ENCODE assay signal across 8 cellular contexts in genomic region chr18:80245781-80246655, GRCh38. TPM values are rescaled to one million over a fixed set of nuclear protein-coding genes. Genes with fewer than 3 reads are reported as not detected.
DNase-seq lines count a peak whose midpoint lies in the region; ATAC-seq, FAIRE-seq and TF ChIP-seq lines count a peak whose summit lies in the region.

No MANE protein-coding gene starts in this region.

- no peak for ATAC-seq in activated naive CD4-positive, alpha-beta T cell treated with anti-CD3 and anti-CD28 coated beads, Interleukin-2, amount 50 U/mL, for 72 hours
- no peak for ATAC-seq in activated naive CD8-positive, alpha-beta T cell treated with anti-CD3 and anti-CD28 coated beads, Interleukin-2, amount 10 ng/mL, durations not matched to agents 7 days and 5 days (ENCODE audit: low read depth)
- no peak for ATAC-seq in GM18517 (IDR thresholded peaks at IDR 0.05; ENCODE audit: unreplicated experiment)

- no peaks in the 10 kb centered on the region for H3K9me3 Mint-ChIP-seq in activated naive CD4-positive, alpha-beta T cell treated with anti-CD3 and anti-CD28 coated beads, Interleukin-2, amount 50 U/mL, for 24 hours
- H3K9me3 Mint-ChIP-seq in activated naive CD4-positive, alpha-beta T cell treated with anti-CD3 and anti-CD28 coated beads, Interleukin-2, amount 50 U/mL, for 72 hours, result no peaks in the 10 kb centered on the region
- no peaks in the 10 kb centered on the region for H3K9me3 Mint-ChIP-seq in activated naive CD8-positive, alpha-beta T cell treated with anti-CD3 and anti-CD28 coated beads, Interleukin-2, amount 10 ng/mL, durations not matched to agents 7 days and 5 days

- H3K4me1 Mint-ChIP-seq in activated naive CD4-positive, alpha-beta T cell treated with anti-CD3 and anti-CD28 coated beads, Interleukin-2, amount 50 U/mL, for 24 hours, result peaks cover 8% of the 10 kb centered on the region
- no peaks in the 10 kb centered on the region for H3K4me1 Mint-ChIP-seq in activated naive CD8-positive, alpha-beta T cell treated with anti-CD3 and anti-CD28 coated beads, Interleukin-2, amount 10 ng/mL, durations not matched to agents 7 days and 5 days

- H3K27ac Mint-ChIP-seq in activated naive CD4-positive, alpha-beta T cell treated with anti-CD3 and anti-CD28 coated beads, Interleukin-2, amount 50 U/mL, for 24 hours, result no peak overlapping the region
- no peak overlapping the region for H3K27ac Mint-ChIP-seq in activated naive CD4-positive, alpha-beta T cell treated with anti-CD3 and anti-CD28 coated beads, Interleukin-2, amount 50 U/mL, for 72 hours
- no peak overlapping the region for H3K27ac Mint-ChIP-seq in activated naive CD8-positive, alpha-beta T cell treated with anti-CD3 and anti-CD28 coated beads, Interleukin-2, amount 10 ng/mL, durations not matched to agents 7 days and 5 days

- no peak for DNase-seq in activated naive CD4-positive, alpha-beta T cell treated with anti-CD3 and anti-CD28 coated beads, Interleukin-2, amount 50 U/mL, for 72 hours (ENCODE audit: low spot score in 2 of 2)
- no peak for DNase-seq in activated naive CD8-positive, alpha-beta T cell treated with anti-CD3 and anti-CD28 coated beads, Interleukin-2, amount 10 ng/mL, durations not matched to agents 7 days and 5 days
- DNase-seq in kidney epithelial cell (ENCODE audit: low read depth), result no peak
- no peak for DNase-seq in tibial nerve (ENCODE audit: low spot score in 2 of 2)
- DNase-seq in GM20000 (ENCODE audit: low spot score), result no peak
- no peak for DNase-seq in frontal cortex (ENCODE audit: low spot score in 2 of 2)

- H3K4me3 ChIP-seq in kidney epithelial cell (ENCODE audit: low read depth, low read length) (peak overlapping the region; percentile 73), tibial nerve (peak overlapping the region; percentile 55 to 94 (median 70))

- peaks cover 24% of the 10 kb centered on the region for H3K27me3 Mint-ChIP-seq in activated naive CD4-positive, alpha-beta T cell treated with anti-CD3 and anti-CD28 coated beads, Interleukin-2, amount 50 U/mL, for 24 hours
- H3K27me3 Mint-ChIP-seq in activated naive CD8-positive, alpha-beta T cell treated with anti-CD3 and anti-CD28 coated beads, Interleukin-2, amount 10 ng/mL, durations not matched to agents 7 days and 5 days, result peaks cover 54% of the 10 kb centered on the region

- no peak for TF ChIP-seq POLR2A in tibial nerve (IDR thresholded peaks at IDR 0.05)

- WGBS in tibial nerve, 2 donors, result 16 to 25% methylated on average over 27 to 36 of the region's 54 CpGs

- TF ChIP-seq EP300 in tibial nerve (IDR thresholded peaks at IDR 0.05), result no peak

- H3K4me3 Mint-ChIP-seq in activated naive CD4-positive, alpha-beta T cell treated with anti-CD3 and anti-CD28 coated beads, Interleukin-2, amount 50 U/mL, for 24 hours, result peak overlapping the region; percentile 72
- peak overlapping the region; percentile 73 for H3K4me3 Mint-ChIP-seq in activated naive CD8-positive, alpha-beta T cell treated with anti-CD3 and anti-CD28 coated beads, Interleukin-2, amount 10 ng/mL, durations not matched to agents 7 days and 5 days

- no peaks in the 10 kb centered on the region for H3K36me3 Mint-ChIP-seq in activated naive CD4-positive, alpha-beta T cell treated with anti-CD3 and anti-CD28 coated beads, Interleukin-2, amount 50 U/mL, for 24 hours
- H3K36me3 Mint-ChIP-seq in activated naive CD4-positive, alpha-beta T cell treated with anti-CD3 and anti-CD28 coated beads, Interleukin-2, amount 50 U/mL, for 72 hours, result no peaks in the 10 kb centered on the region
- H3K36me3 Mint-ChIP-seq in activated naive CD8-positive, alpha-beta T cell treated with anti-CD3 and anti-CD28 coated beads, Interleukin-2, amount 10 ng/mL, durations not matched to agents 7 days and 5 days, result no peaks in the 10 kb centered on the region

- peaks cover 0 to 17% (median 6%) of the 10 kb centered on the region in 4 donors for H3K4me1 ChIP-seq in tibial nerve

- TF ChIP-seq CTCF in kidney epithelial cell (IDR thresholded peaks at IDR 0.05; ENCODE audit: insufficient read depth, low read length, poor library complexity, severe bottlenecking) (no peak), tibial nerve (IDR thresholded peaks at IDR 0.05) (no peak), GM20000 (IDR thresholded peaks at IDR 0.05; ENCODE audit: extremely low read depth, missing control alignments) (no peak)

- H3K27me3 ChIP-seq in kidney epithelial cell (ENCODE audit: control insufficient read depth, insufficient read depth, low read length), result peaks cover 8% of the 10 kb centered on the region
- no peaks in the 10 kb centered on the region for H3K27me3 ChIP-seq in tibial nerve

- POLR2A ChIA-PET in activated naive CD8-positive, alpha-beta T cell treated with anti-CD3 and anti-CD28 coated beads, Interleukin-2, amount 10 ng/mL, durations not matched to agents 7 days and 5 days (lab: Charles Lee), result no interaction called here

- H3K36me3 ChIP-seq in kidney epithelial cell (ENCODE audit: control insufficient read depth, insufficient read depth, low read length) (no peaks in the 10 kb centered on the region), tibial nerve (no peaks in the 10 kb centered on the region)

- peak overlapping the region in 3 of 4 donors; percentile 58 to 82 (median 81) for H3K27ac ChIP-seq in tibial nerve

- no peaks in the 10 kb centered on the region for H3K9me3 ChIP-seq in tibial nerve

- FAIRE-seq in frontal cortex (lab: Jason Lieb, UNC), result no peak

RNA-seq across cellular contexts. Expression of gene PARD6G, which starts 1.3 kb away (rescaled TPM):
- under 1 TPM in 1 of 2 donors, not detected in 1; 0.58 TPM for total RNA-seq in activated naive CD4-positive, alpha-beta T cell treated with anti-CD3 and anti-CD28 coated beads, Interleukin-2, amount 50 U/mL, for 72 hours
- 1 to 10 TPM in 1 of 2 experiments, under 1 TPM in 1; 0.47 to 1.0 TPM for total RNA-seq in activated naive CD8-positive, alpha-beta T cell treated with anti-CD3 and anti-CD28 coated beads, Interleukin-2, amount 10 ng/mL, durations not matched to agents 7 days and 5 days
- total RNA-seq in kidney epithelial cell (9.3 and 9.4 TPM in 2 replicates), tibial nerve (10 to 100 TPM; 10.2 to 10.7 (median 10.4) TPM), frontal cortex (9.4 TPM)
